Comparison of ENCODE assay signal across 14 cellular contexts in the genomic region with DNA sequence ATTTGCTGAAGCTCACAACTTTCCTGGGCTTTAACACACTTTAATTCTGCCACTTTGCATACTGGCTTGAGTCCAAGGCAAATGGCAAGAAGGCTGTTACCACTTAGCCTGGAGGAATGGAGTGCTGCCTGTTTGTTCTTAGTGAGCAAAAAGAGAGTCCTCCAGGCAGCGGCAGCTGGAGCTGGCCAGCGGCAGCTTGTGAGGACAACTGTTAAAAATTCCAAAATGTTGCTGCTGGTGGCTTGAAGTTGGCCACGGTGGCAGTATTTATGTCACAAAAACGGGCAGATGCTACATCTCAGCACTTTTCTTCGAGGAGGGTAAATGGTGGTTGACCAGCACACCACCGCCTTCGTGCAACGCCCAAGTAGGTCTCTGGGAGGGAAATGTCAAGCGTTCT. TPM values are rescaled to one million over a fixed set of nuclear protein-coding genes. Genes with fewer than 3 reads are reported as not detected.
DNase-seq lines count a peak whose midpoint lies in the region; ATAC-seq and TF ChIP-seq lines count a peak whose summit lies in the region.
"Had no signal": no experiment of that assay in that cellular context is flagged by ENCODE, and none has a peak within 500 bp of the region (broad histone marks: within the 10 kb centered on the region; RNA-seq: fewer than 3 reads in every experiment).

No MANE protein-coding gene starts in this region.

- H3K4me3 Mint-ChIP-seq in HFFc6 = no peak overlapping the region
- H3K4me3 Mint-ChIP-seq: activated naive CD8-positive, alpha-beta T cell treated with anti-CD3 and anti-CD28 coated beads, Interleukin-2, amount 10 ng/mL, durations not matched to agents 7 days and 5 days; memory B cell had no signal

- H3K4me3 ChIP-seq in left lung = no peak overlapping the region
- H3K4me3 ChIP-seq: SJCRH30 had no signal

- H3K36me3 ChIP-seq in left lung = peaks cover 0 to 5% of the 10 kb centered on the region in 2 donors
- H3K36me3 ChIP-seq: SJCRH30 had no signal

- POLR2A ChIA-PET in RWPE1 (lab: Yijun Ruan, JAX; ENCODE audit: low non-redundant PET) = no interaction called here

- peak; percentile 74 for ATAC-seq in left lung
- ATAC-seq in HG03378 (IDR thresholded peaks at IDR 0.05; ENCODE audit: unreplicated experiment) = no peak
- no peak for ATAC-seq in HG03520 (IDR thresholded peaks at IDR 0.05; ENCODE audit: unreplicated experiment)
- ATAC-seq: HCT116 had no signal

- peaks cover 33% of the 10 kb centered on the region for H3K36me3 Mint-ChIP-seq in HFFc6 (ENCODE audit: low read depth)

- DNase-seq in ELF-1 (ENCODE audit: low read depth, low spot score) (peak; percentile 41), NCI-H1048 (lab: John Stamatoyannopoulos, UW) (peak; percentile 87), RWPE1 (ENCODE audit: low spot score) (no peak), left lung (peak in 1 of 2 donors; percentile 54), HFFc6 (no peak)
- DNase-seq: activated CD8-positive, alpha-beta memory T cell treated with anti-CD3 and anti-CD28 coated beads, Interleukin-2, amount 50 U/mL, for 48 hours; activated naive CD8-positive, alpha-beta T cell treated with anti-CD3 and anti-CD28 coated beads, Interleukin-2, amount 10 ng/mL, durations not matched to agents 7 days and 5 days; cerebellar nuclear complex; small intestine had no signal

- no peaks in the 10 kb centered on the region for H3K9me3 Mint-ChIP-seq in HFFc6
- H3K9me3 Mint-ChIP-seq: activated naive CD8-positive, alpha-beta T cell treated with anti-CD3 and anti-CD28 coated beads, Interleukin-2, amount 10 ng/mL, durations not matched to agents 7 days and 5 days; memory B cell had no signal

- no peak overlapping the region for H3K27ac Mint-ChIP-seq in HFFc6
- H3K27ac Mint-ChIP-seq: activated naive CD8-positive, alpha-beta T cell treated with anti-CD3 and anti-CD28 coated beads, Interleukin-2, amount 10 ng/mL, durations not matched to agents 7 days and 5 days; memory B cell had no signal

- H3K27ac ChIP-seq in RWPE1 = peak overlapping the region; percentile 36; the same call in 1 of the 2 replicates
- H3K27ac ChIP-seq in left lung = no peak overlapping the region
- H3K27ac ChIP-seq: SJCRH30 had no signal

- H3K9me3 ChIP-seq in left lung = no peaks in the 10 kb centered on the region
- H3K9me3 ChIP-seq: SJCRH30 had no signal

- CTCF ChIA-PET in RWPE1 (lab: Yijun Ruan, JAX) = interaction anchor here (0.7 to 1.0 kb wide), 4 partner anchors 15 to 187 kb away, joined by 3 to 4 read pairs (median 4); no protein-coding TSS in a partner anchor

- no peaks in the 10 kb centered on the region for H3K27me3 ChIP-seq in left lung

- no peak for TF ChIP-seq CTCF in RWPE1 (conservative IDR thresholded peaks at IDR 0.05; ENCODE audit: low read depth)
- TF ChIP-seq CTCF in left lung (IDR thresholded peaks at IDR 0.05) = no peak
- TF ChIP-seq CTCF in HFFc6 (IDR thresholded peaks at IDR 0.05) = no peak

- H3K4me1 Mint-ChIP-seq in HFFc6 (ENCODE audit: low read depth) = peaks cover 42% of the 10 kb centered on the region

- intact Hi-C loops in left lung (cut with DNase I) = loop anchor here in 1 of 2 donors (10.0 kb wide), 1 partner anchor 181 kb away; no protein-coding TSS in a partner anchor

- H3K27me3 Mint-ChIP-seq in HFFc6 (ENCODE audit: insufficient read depth) = peaks cover under 1% of the 10 kb centered on the region
- H3K27me3 Mint-ChIP-seq: activated naive CD8-positive, alpha-beta T cell treated with anti-CD3 and anti-CD28 coated beads, Interleukin-2, amount 10 ng/mL, durations not matched to agents 7 days and 5 days; memory B cell had no signal

- peaks cover 7 to 51% of the 10 kb centered on the region in 2 donors for H3K4me1 ChIP-seq in left lung
- H3K4me1 ChIP-seq: SJCRH30 had no signal

RNA-seq across cellular contexts. Expression of a gene that starts 27.3 kb away (rescaled TPM):
- total RNA-seq in left lung = 1 to 10 TPM; 8.7 to 9.1 TPM
- total RNA-seq in HFFc6 (2021; fragmentation: NEBNext Ultra II Directional; extraction: Animal tissue kit (Norgen Biotek cat#: 25700)) = 10 to 100 TPM in 5 of 6 experiments, 1 to 10 TPM in 1; 8.8 to 13.0 (median 11.0) TPM
- total RNA-seq: SJCRH30 had no signal

RNA-seq across cellular contexts. Expression of a gene that starts 29.4 kb away (rescaled TPM):
- total RNA-seq in left lung = 10 to 100 TPM; 36.2 to 41.1 TPM
- total RNA-seq in HFFc6 (2021; fragmentation: NEBNext Ultra II Directional; extraction: Animal tissue kit (Norgen Biotek cat#: 25700)) = 100 to 1,000 TPM in 4 of 6 experiments, 10 to 100 TPM in 2; 97.8 to 164 (median 107) TPM
- total RNA-seq: SJCRH30 had no signal

Comparison
In these comparisons a context has a peak if more than half of its experiments do, and no peak if none do; other contexts are left out.
1. DNase-seq: peak in ELF-1 (single experiment) and NCI-H1048 (single experiment); none in RWPE1 (single experiment) and HFFc6 (single experiment).